Comparison of ENCODE assay signal across 13 cellular contexts in genomic region chr6:113377362-113377942, GRCh38.
DNase-seq lines count a peak whose midpoint lies in the region; ATAC-seq, FAIRE-seq and TF ChIP-seq lines count a peak whose summit lies in the region.
"Had no signal": no experiment of that assay in that cellular context is flagged by ENCODE, and none has a peak within 500 bp of the region (broad histone marks: within the 10 kb centered on the region; RNA-seq: fewer than 3 reads in every experiment).

No MANE protein-coding gene starts in this region.

- peaks cover 6% of the 10 kb centered on the region for H3K4me1 Mint-ChIP-seq in MCF 10A (ENCODE audit: insufficient read depth, unreplicated experiment)

- no peaks in the 10 kb centered on the region for H3K27me3 Mint-ChIP-seq in MCF 10A (ENCODE audit: insufficient read depth, unreplicated experiment)

- TF ChIP-seq CTCF in VCaP (conservative IDR thresholded peaks at IDR 0.05): no peak
- TF ChIP-seq CTCF in MCF 10A (IDR thresholded peaks at IDR 0.05; ENCODE audit: unreplicated experiment): no peak
- no peak for TF ChIP-seq CTCF in spleen (IDR thresholded peaks at IDR 0.05 in 8 of 11, conservative IDR thresholded peaks at IDR 0.05 in 3 of 11)
- no peak for TF ChIP-seq CTCF in omental fat pad (IDR thresholded peaks at IDR 0.05)

- 75 to 86% (median 82%) methylated on average over 4 of the region's 4 CpGs for WGBS in small intestine, 3 donors
- 81 to 86% (median 82%) methylated on average over 4 of the region's 4 CpGs for WGBS in spleen, 5 donors

- no peaks in the 10 kb centered on the region for H3K9me3 ChIP-seq in small intestine (ENCODE audit: control insufficient read depth, low read depth)
- H3K9me3 ChIP-seq in spleen: no peaks in the 10 kb centered on the region

- H3K4me3 ChIP-seq in small intestine (ENCODE audit: low read depth in 1 of 2, low read length in 2 of 2) (no peak overlapping the region), spleen (no peak overlapping the region)

- H3K9me3 Mint-ChIP-seq in MCF 10A (ENCODE audit: unreplicated experiment): no peaks in the 10 kb centered on the region
- H3K9me3 Mint-ChIP-seq: activated T-cell treated with anti-CD3 and anti-CD28 coated beads, Interleukin-2, amount 50 U/mL, for 4 hours had no signal

- DNase-seq in small intestine (no peak), MCF 10A (ENCODE audit: unreplicated experiment) (no peak), spleen (no peak), omental fat pad (ENCODE audit: low spot score) (no peak)
- DNase-seq: activated T-cell treated with anti-CD3 and anti-CD28 coated beads, Interleukin-2, amount 50 U/mL, for 4 hours; NCI-H2227 treated with DMSO at 0.1 percent for 48 hours; stimulated activated CD4-positive, alpha-beta T cell treated with anti-CD3 and anti-CD28 coated beads, Interleukin-15, amount 100 ng/mL, for 24 hours; stimulated activated naive CD4-positive, alpha-beta T cell treated with Interleukin-2 at 50 U/mL for 16 hours had no signal

- H3K27ac ChIP-seq in VCaP (peak overlapping the region; percentile 77), small intestine (ENCODE audit: low read depth in 1 of 2, low read length in 1 of 2) (no peak overlapping the region), spleen (no peak overlapping the region)

- H3K27ac Mint-ChIP-seq in MCF 10A (ENCODE audit: low read depth, unreplicated experiment): no peak overlapping the region

- H3K4me3 Mint-ChIP-seq in MCF 10A (ENCODE audit: unreplicated experiment): no peak overlapping the region
- H3K4me3 Mint-ChIP-seq: activated T-cell treated with anti-CD3 and anti-CD28 coated beads, Interleukin-2, amount 50 U/mL, for 4 hours had no signal

- intact Hi-C loops in MCF 10A (cut with micrococcal nuclease) (no loop called here), spleen (cut with DNase I; ENCODE audit: low total_unique reads) (no loop called here)

- H3K27me3 ChIP-seq in small intestine (ENCODE audit: control insufficient read depth in 2 of 2, insufficient read depth in 2 of 2, low read length in 2 of 2) (no peaks in the 10 kb centered on the region), spleen (replicated peaks in 1 of 7) (no peaks in the 10 kb centered on the region)

- CTCF ChIA-PET in MCF 10A (lab: Yijun Ruan, JAX): interaction anchor here (0.6 to 1.0 kb wide), 3 partner anchors 32 to 690 kb away, joined by 3 to 5 read pairs (median 3); no protein-coding TSS in a partner anchor

- no peaks in the 10 kb centered on the region for H3K36me3 Mint-ChIP-seq in MCF 10A (ENCODE audit: insufficient read depth, unreplicated experiment)

- ATAC-seq in GM18519 (IDR thresholded peaks at IDR 0.05; ENCODE audit: low FRiP score, unreplicated experiment) (peak; percentile 44), GM21423 (IDR thresholded peaks at IDR 0.05; ENCODE audit: unreplicated experiment) (peak; percentile 59), HG03039 (IDR thresholded peaks at IDR 0.05; ENCODE audit: unreplicated experiment) (peak; percentile 54), omental fat pad (ENCODE audit: low FRiP score) (no peak)
- ATAC-seq: activated T-cell treated with anti-CD3 and anti-CD28 coated beads, Interleukin-2, amount 50 U/mL, for 4 hours had no signal

- TF ChIP-seq POLR2A in spleen (IDR thresholded peaks at IDR 0.05): no peak

- H3K36me3 ChIP-seq in small intestine (ENCODE audit: control insufficient read depth in 2 of 2, insufficient read depth in 2 of 2, low read length in 2 of 2) (no peaks in the 10 kb centered on the region), spleen (no peaks in the 10 kb centered on the region)

- POLR2A ChIA-PET in MCF 10A (lab: Yijun Ruan, JAX): no interaction called here

- FAIRE-seq in small intestine (lab: Jason Lieb, UNC): no peak
- FAIRE-seq: H1 had no signal

- H3K4me1 ChIP-seq in small intestine (ENCODE audit: control insufficient read depth in 2 of 2, insufficient read depth in 1 of 2, low read depth in 1 of 2, low read length in 1 of 2): no peaks in the 10 kb centered on the region
- peaks cover 5 to 10% (median 7%) of the 10 kb centered on the region in 6 donors for H3K4me1 ChIP-seq in spleen

- no TSS peak for BruUV-seq in MCF 10A (replicated peaks; lab: Mats Ljungman, UMichigan)
